ENCODE assay signal across 27 cellular contexts in the genomic region with DNA sequence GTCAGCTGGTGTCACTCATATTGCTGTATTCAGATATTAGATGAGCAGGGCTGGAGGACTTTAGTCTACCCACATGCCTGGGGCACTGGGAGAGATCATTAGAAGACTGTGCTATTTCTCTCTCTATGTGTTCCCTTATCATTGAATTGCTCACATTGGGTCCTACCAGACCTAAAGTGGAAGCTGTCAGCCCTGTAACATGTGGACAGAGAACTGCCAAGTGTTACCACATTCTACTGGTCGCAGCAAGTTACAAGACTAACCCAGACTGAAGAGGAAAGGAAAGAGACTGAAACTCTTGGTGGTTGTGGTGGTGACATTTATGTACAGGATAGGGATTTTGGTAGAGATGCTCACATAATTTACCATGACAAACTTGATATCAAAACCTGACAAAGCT.
"Had no signal": no experiment of that assay in that cellular context is flagged by ENCODE, and none has a peak within 500 bp of the region (broad histone marks: within the 10 kb centered on the region; RNA-seq: fewer than 3 reads in every experiment).

No MANE protein-coding gene starts in this region.

- H3K9me3 ChIP-seq: esophagus squamous epithelium, lower lobe of right lung, prostate gland, right atrium auricular region, testis, tibial artery had no signal

- ATAC-seq: left ventricle myocardium superior; lower lobe of right lung; mucosa of descending colon; natural killer cell treated with Interleukin-12 subunit alpha and Interleukin-12 subunit beta and Interleukin-15 and Interleukin-18, amount 100 ng/mL, for 72 hours; stimulated activated memory B cell treated with anti-CD40 and anti-IgM and Interleukin-4, amounts not matched to agents 10 μg/mL and 1 μg/mL and 100 μg/mL, for 72 hours; stimulated activated naive CD8-positive, alpha-beta T cell treated with anti-CD3 and anti-CD28 coated beads, Interleukin-15, Interleukin-2, amounts not matched to agents 100 U/mL and 50 U/mL, for 24 hours had no signal

- H3K36me3 ChIP-seq: esophagus squamous epithelium, lower lobe of right lung, prostate gland, right atrium auricular region, spleen, tibial artery had no signal

- H3K36me3 Mint-ChIP-seq: memory B cell; naive B cell; stimulated activated memory B cell treated with anti-CD40 and anti-IgM and Interleukin-4, amounts not matched to agents 10 μg/mL and 1 μg/mL and 100 μg/mL, for 72 hours; type B pancreatic cell had no signal

- H3K27me3 Mint-ChIP-seq: memory B cell; naive B cell; natural killer cell treated with Interleukin-12 subunit alpha and Interleukin-12 subunit beta and Interleukin-15 and Interleukin-18, amount 100 ng/mL, for 72 hours; stimulated activated memory B cell treated with anti-CD40 and anti-IgM and Interleukin-4, amounts not matched to agents 10 μg/mL and 1 μg/mL and 100 μg/mL, for 72 hours; type B pancreatic cell had no signal

- DNase-seq: dermis blood vessel endothelial cell; effector memory CD4-positive, alpha-beta T cell; erythroblast; esophagus squamous epithelium; hypothalamus; immature natural killer cell; islet precursor cell; kidney glomerular epithelial cell; left ventricle myocardium superior; lower lobe of right lung; mucosa of descending colon; naive B cell; spleen; stimulated activated CD4-positive, alpha-beta T cell treated with anti-CD3 and anti-CD28 coated beads, Interleukin-4, amount 100 ng/mL, for 4 hours; stimulated activated naive CD8-positive, alpha-beta T cell treated with anti-CD3 and anti-CD28 coated beads, Interleukin-15, Interleukin-2, amounts not matched to agents 100 U/mL and 50 U/mL, for 24 hours; substantia nigra; testis; tibial artery had no signal

- H3K9me3 Mint-ChIP-seq: stimulated activated memory B cell treated with anti-CD40 and anti-IgM and Interleukin-4, amounts not matched to agents 10 μg/mL and 1 μg/mL and 100 μg/mL, for 72 hours had no signal

- H3K4me3 Mint-ChIP-seq: immature natural killer cell; memory B cell; naive B cell; natural killer cell treated with Interleukin-12 subunit alpha and Interleukin-12 subunit beta and Interleukin-15 and Interleukin-18, amount 100 ng/mL, for 72 hours; neural crest cell; stimulated activated memory B cell treated with anti-CD40 and anti-IgM and Interleukin-4, amounts not matched to agents 10 μg/mL and 1 μg/mL and 100 μg/mL, for 72 hours; type B pancreatic cell had no signal

- H3K27me3 ChIP-seq: esophagus squamous epithelium, right atrium auricular region, spleen, testis, tibial artery had no signal

- H3K27ac Mint-ChIP-seq: immature natural killer cell; memory B cell; naive B cell; natural killer cell treated with Interleukin-12 subunit alpha and Interleukin-12 subunit beta and Interleukin-15 and Interleukin-18, amount 100 ng/mL, for 72 hours; stimulated activated memory B cell treated with anti-CD40 and anti-IgM and Interleukin-4, amounts not matched to agents 10 μg/mL and 1 μg/mL and 100 μg/mL, for 72 hours; type B pancreatic cell had no signal

- H3K4me1 ChIP-seq: esophagus squamous epithelium, lower lobe of right lung, prostate gland, right atrium auricular region, spleen, testis had no signal

- H3K27ac ChIP-seq: coronary artery, esophagus squamous epithelium, lower lobe of right lung, prostate gland, right atrium auricular region, skin epidermis, spleen, testis, tibial artery had no signal

- H3K4me3 ChIP-seq: coronary artery, esophagus squamous epithelium, lower lobe of right lung, mucosa of descending colon, prostate gland, right atrium auricular region, skin epidermis, spleen, testis, tibial artery had no signal

- H3K4me1 Mint-ChIP-seq: immature natural killer cell; memory B cell; naive B cell; neural crest cell; stimulated activated memory B cell treated with anti-CD40 and anti-IgM and Interleukin-4, amounts not matched to agents 10 μg/mL and 1 μg/mL and 100 μg/mL, for 72 hours had no signal
